Comparison of ENCODE assay signal across 3 cellular contexts in genomic region chr21:37578471-37579126, GRCh38.
"Had no signal": no experiment of that assay in that cellular context is flagged by ENCODE, and none has a peak within 500 bp of the region (broad histone marks: within the 10 kb centered on the region; RNA-seq: fewer than 3 reads in every experiment).

No MANE protein-coding gene starts in this region.

- DNase-seq: GDM1, GF-D8 had no signal

- ATAC-seq: GM12878 had no signal

- H3K4me3 ChIP-seq: GM12878 had no signal
